ENCODE assay signal across 8 cellular contexts in the genomic region with DNA sequence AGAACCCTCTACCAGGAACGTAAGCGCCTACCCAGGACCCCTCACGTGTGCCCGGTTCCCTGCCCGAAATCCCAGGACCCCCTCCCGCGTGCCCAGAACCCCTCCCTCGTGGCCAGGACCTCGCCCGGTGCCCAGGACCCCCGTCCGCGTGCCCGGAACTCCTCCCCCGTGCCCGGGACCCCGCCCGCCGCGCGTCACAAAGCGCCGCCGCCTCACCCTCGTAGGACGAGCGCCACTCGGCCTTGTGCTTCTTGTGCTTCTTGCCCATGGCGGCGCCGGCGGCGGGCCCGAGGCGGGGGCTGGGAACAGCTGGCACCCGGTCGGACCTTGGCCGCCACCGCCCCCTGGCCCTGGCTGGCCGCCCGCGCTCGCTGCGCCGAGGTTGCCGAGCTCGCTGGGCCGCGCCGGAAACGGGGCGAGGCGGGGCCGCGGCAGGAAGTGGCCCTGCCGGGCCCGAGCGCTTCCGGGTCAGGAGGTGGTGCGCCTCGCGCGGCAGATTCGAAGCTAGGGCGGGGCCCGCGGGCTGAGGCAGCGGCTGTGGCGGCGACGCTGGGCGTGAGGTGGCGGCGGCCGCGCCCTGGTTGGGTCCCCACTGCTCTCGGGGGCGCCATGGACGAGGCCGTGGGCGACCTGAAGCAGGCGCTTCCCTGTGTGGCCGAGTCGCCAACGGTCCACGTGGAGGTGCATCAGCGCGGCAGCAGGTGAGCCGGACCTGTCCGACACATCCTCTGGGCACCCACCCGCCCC. TPM values are rescaled to one million over a fixed set of nuclear protein-coding genes. Genes with fewer than 3 reads are reported as not detected.
A peak's percentile ranks its signal among the peaks of the same experiment; 100 is the strongest.
DNase-seq lines count a peak whose midpoint lies in the region; ATAC-seq and TF ChIP-seq lines count a peak whose summit lies in the region.

A gene (minus strand): TSS at position 412 of the 747 bp plus-strand sequence. CDS start 144 bp downstream, at position 268.
A gene with protein sequence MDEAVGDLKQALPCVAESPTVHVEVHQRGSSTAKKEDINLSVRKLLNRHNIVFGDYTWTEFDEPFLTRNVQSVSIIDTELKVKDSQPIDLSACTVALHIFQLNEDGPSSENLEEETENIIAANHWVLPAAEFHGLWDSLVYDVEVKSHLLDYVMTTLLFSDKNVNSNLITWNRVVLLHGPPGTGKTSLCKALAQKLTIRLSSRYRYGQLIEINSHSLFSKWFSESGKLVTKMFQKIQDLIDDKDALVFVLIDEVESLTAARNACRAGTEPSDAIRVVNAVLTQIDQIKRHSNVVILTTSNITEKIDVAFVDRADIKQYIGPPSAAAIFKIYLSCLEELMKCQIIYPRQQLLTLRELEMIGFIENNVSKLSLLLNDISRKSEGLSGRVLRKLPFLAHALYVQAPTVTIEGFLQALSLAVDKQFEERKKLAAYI (plus strand): TSS at position 495 of the 747 bp plus-strand sequence. CDS start 115 bp downstream, at position 610.

- H3K9me3 ChIP-seq in neuronal stem cell (replicated peaks in 1 of 2; ENCODE audit: control insufficient read depth in 2 of 2, insufficient read depth in 1 of 2, low read depth in 1 of 2, low read length in 2 of 2) = no peaks in the 10 kb centered on the region

- WGBS in neuronal stem cell (ENCODE audit: extremely low coverage in 2 of 2, insufficient read length in 2 of 2, insufficient replicate concordance in 1 of 2), 2 donors = no CpG with 5 or more reads among the region's 91 CpGs

- H3K4me1 ChIP-seq in neuronal stem cell (ENCODE audit: control insufficient read depth in 2 of 2, insufficient read depth in 1 of 2, low read depth in 1 of 2, low read length in 2 of 2) = peaks cover 11 to 15% of the 10 kb centered on the region in 2 donors

- no peak; the same call in 1 of the 2 replicates for TF ChIP-seq EP300 in Ishikawa (IDR thresholded peaks at IDR 0.05; ENCODE audit: borderline replicate concordance)

- H3K27me3 ChIP-seq in neuronal stem cell (ENCODE audit: control insufficient read depth in 3 of 3, insufficient read depth in 3 of 3, low read depth in 1 of 3, low read length in 3 of 3) = no peaks in the 10 kb centered on the region

- H3K27ac ChIP-seq in neuronal stem cell (replicated peaks; ENCODE audit: low read length) = peak within 1 kb of the TSS; percentile 59
- H3K27ac ChIP-seq in substantia nigra (ENCODE audit: low read depth, low read length, poor library complexity, severe bottlenecking) = peak within 1 kb of the TSS; percentile 85

- no peak for TF ChIP-seq RAD21 in Ishikawa (IDR thresholded peaks at IDR 0.05; ENCODE audit: low read depth)

- H3K18ac ChIP-seq in neuronal stem cell (ENCODE audit: low read length) = peak within 1 kb of the TSS; percentile 98

- H3K4me3 ChIP-seq in neuronal stem cell (ENCODE audit: low read length in 2 of 2) = peak within 1 kb of the TSS; percentile 76 to 86

- peak within 1 kb of the TSS; percentile 93 for H3K4me2 ChIP-seq in neuronal stem cell (ENCODE audit: insufficient read depth, low read length, poor library complexity, severe bottlenecking)

- peak within 1 kb of the TSS; percentile 72 for H2AK5ac ChIP-seq in neuronal stem cell (ENCODE audit: low read depth, low read length)

- H2BK12ac ChIP-seq in neuronal stem cell (ENCODE audit: low read length) = no peak within 1 kb of the TSS

- H2BK5ac ChIP-seq in neuronal stem cell (ENCODE audit: low read length) = peak within 1 kb of the TSS; percentile 71

- H3K36me3 ChIP-seq in neuronal stem cell (replicated peaks in 1 of 2; ENCODE audit: control insufficient read depth in 2 of 2, insufficient read depth in 2 of 2, low read length in 2 of 2) = peaks cover 42 to 75% of the 10 kb centered on the region in 2 donors

- peak within 1 kb of the TSS; percentile 72 for H3K14ac ChIP-seq in neuronal stem cell (ENCODE audit: low read length)

- H4K91ac ChIP-seq in neuronal stem cell (ENCODE audit: low read depth, low read length, poor library complexity) = no peak within 1 kb of the TSS

- peak; percentile 83 for TF ChIP-seq POLR2A in Raji (IDR thresholded peaks at IDR 0.05; ENCODE audit: insufficient read depth, low read depth, low read length)

- H2BK15ac ChIP-seq in neuronal stem cell (ENCODE audit: low read length) = no peak within 1 kb of the TSS

- peak; percentile 98 for ATAC-seq in GM21619 (IDR thresholded peaks at IDR 0.05; ENCODE audit: unreplicated experiment)

- peaks cover 20% of the 10 kb centered on the region for H3K79me1 ChIP-seq in neuronal stem cell (ENCODE audit: low read depth, low read length)

- H3K4ac ChIP-seq in neuronal stem cell (ENCODE audit: low read length) = no peak within 1 kb of the TSS

- H3K9ac ChIP-seq in neuronal stem cell (ENCODE audit: low read depth, low read length, poor library complexity) = peak within 1 kb of the TSS; percentile 96

- H3K23ac ChIP-seq in neuronal stem cell (ENCODE audit: low read depth, low read length, poor library complexity) = peak within 1 kb of the TSS; percentile 96

- DNase-seq in Daoy (ENCODE audit: low read depth) = peak; percentile 89
- DNase-seq in activated gamma-delta T cell treated with Interleukin-2 at 50 U/mL for 16 hours = peak; percentile 77
- peak; percentile 49 for DNase-seq in foreskin melanocyte
- DNase-seq in neuronal stem cell (ENCODE audit: low spot score) = peak; percentile 66
- DNase-seq in substantia nigra (lab: John Stamatoyannopoulos, UW) = peak in 48 of 49 donors; percentile 23 to 91 (median 75)

- H2BK120ac ChIP-seq in neuronal stem cell (ENCODE audit: low read depth, low read length) = no peak within 1 kb of the TSS

- no peak within 1 kb of the TSS for H4K8ac ChIP-seq in neuronal stem cell (ENCODE audit: low read depth, low read length)

- peak within 1 kb of the TSS; percentile 96 for H2AFZ ChIP-seq in neuronal stem cell (ENCODE audit: low read length)

TF ChIP-seq in Ishikawa, 13 proteins besides CTCF, POLR2A, EP300 and RAD21:
- TF ChIP-seq, protein P1, sequence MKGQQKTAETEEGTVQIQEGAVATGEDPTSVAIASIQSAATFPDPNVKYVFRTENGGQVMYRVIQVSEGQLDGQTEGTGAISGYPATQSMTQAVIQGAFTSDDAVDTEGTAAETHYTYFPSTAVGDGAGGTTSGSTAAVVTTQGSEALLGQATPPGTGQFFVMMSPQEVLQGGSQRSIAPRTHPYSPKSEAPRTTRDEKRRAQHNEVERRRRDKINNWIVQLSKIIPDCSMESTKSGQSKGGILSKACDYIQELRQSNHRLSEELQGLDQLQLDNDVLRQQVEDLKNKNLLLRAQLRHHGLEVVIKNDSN (IDR thresholded peaks at IDR 0.05) = peak; percentile 14; the same call in 1 of the 2 replicates
- TF ChIP-seq TAF1 (IDR thresholded peaks at IDR 0.05; ENCODE audit: low read depth) = peak; percentile 72; the same call in 1 of the 2 replicates
- 0 out of 2 replicates have a peak, but pooled peaks have one; percentile 28 for TF ChIP-seq NFIC (IDR thresholded peaks at IDR 0.05)
- TF ChIP-seq YY1 (IDR thresholded peaks at IDR 0.05; ENCODE audit: low read depth) = no peak
- TF ChIP-seq, protein P2, sequence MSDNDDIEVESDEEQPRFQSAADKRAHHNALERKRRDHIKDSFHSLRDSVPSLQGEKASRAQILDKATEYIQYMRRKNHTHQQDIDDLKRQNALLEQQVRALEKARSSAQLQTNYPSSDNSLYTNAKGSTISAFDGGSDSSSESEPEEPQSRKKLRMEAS (IDR thresholded peaks at IDR 0.05) = peak; percentile 87
- no peak for TF ChIP-seq CREB1 (IDR thresholded peaks at IDR 0.05; ENCODE audit: low read depth)
- no peak for TF ChIP-seq TEAD4 (IDR thresholded peaks at IDR 0.05)
- TF ChIP-seq TCF12 (IDR thresholded peaks at IDR 0.05; ENCODE audit: low read depth) = no peak
- TF ChIP-seq ZBTB7A (IDR thresholded peaks at IDR 0.05; ENCODE audit: low read depth) = peak; percentile 83; the same call in 1 of the 2 replicates
- TF ChIP-seq FOXM1 (IDR thresholded peaks at IDR 0.05; ENCODE audit: borderline replicate concordance, low read depth) = no peak

RNA-seq across cellular contexts. Expression of the first gene that starts in this region (rescaled TPM):
- 37.4 and 42.9 TPM in 2 replicates for total RNA-seq in Daoy (2014; rRNA removed; shearing (Covaris generic))
- 31.5 TPM for polyA plus RNA-seq in neuronal stem cell (2013, experiment 1 of 2)
- 31.0 TPM for polyA plus RNA-seq in neuronal stem cell (2013, experiment 2 of 2)

RNA-seq across cellular contexts. Expression of the second gene that starts in this region (rescaled TPM):
- total RNA-seq in Daoy (2014; rRNA removed; shearing (Covaris generic)) = 83.4 and 88.9 TPM in 2 replicates
- polyA plus RNA-seq in neuronal stem cell (2013, experiment 1 of 2) = 24.6 TPM
- 25.7 TPM for polyA plus RNA-seq in neuronal stem cell (2013, experiment 2 of 2)

Comparison
In these comparisons a context has a peak if more than half of its experiments do, and no peak if none do; other contexts are left out.
1. Peak in every context shown above with its lines: DNase-seq, ATAC-seq, H3K4me3 ChIP-seq and H3K27ac ChIP-seq.